Comparison of ENCODE assay signal across 1 cellular context in the genomic region with DNA sequence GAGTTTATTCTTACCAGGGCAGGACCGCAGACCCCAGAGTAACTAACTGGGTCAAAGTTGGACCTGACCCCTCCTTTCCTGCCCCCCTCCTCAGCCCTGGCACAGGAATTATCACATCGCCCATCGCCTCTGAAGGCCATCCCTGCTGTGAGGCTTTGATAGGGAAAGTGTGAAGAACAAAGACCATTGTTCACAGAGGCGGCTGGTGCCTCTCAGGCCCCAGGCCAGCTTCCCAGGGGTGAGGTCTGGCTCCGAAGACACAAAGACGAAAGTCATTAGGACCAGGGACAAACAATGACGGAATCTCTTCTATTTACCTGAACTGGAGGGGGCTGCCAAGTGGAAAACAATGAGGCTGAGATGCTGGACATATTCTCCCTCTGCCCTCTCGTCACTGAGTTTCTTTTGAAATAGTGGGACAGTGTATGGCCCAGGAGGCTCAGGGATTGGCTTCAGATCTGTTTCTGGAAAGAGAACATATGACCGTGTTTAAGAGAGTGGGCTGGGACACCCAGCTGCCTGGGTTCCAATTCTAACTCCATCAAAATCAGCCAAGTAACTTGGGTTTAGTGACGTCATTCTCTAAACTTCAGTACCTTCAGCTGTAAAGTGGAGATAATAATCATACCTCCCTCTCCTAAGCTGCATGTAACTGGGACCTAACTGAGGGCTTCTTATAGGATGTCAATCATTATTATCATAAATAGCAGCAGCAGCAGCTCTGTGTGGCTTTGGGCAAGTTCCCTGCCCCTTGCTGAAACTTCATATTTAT.
TF ChIP-seq lines count a peak whose summit lies in the region.

No MANE protein-coding gene starts in this region.

TF ChIP-seq in HepG2, 621 proteins besides CTCF, POLR2A, EP300 and RAD21 (continued from another document and continues in another):
- no peak for TF ChIP-seq ZNF101 (CRISPR knock-in tag; IDR thresholded peaks at IDR 0.05; ENCODE audit: borderline replicate concordance, low read depth)
- peak; percentile 47; the same call in 1 of the 2 replicates for TF ChIP-seq HMG20A (CRISPR knock-in tag; IDR thresholded peaks at IDR 0.05; ENCODE audit: borderline replicate concordance)
- TF ChIP-seq ATF7 (IDR thresholded peaks at IDR 0.05) = peak; percentile 98
- no peak for TF ChIP-seq ATF7 (CRISPR knock-in tag; IDR thresholded peaks at IDR 0.05)
- TF ChIP-seq SOX6 (IDR thresholded peaks at IDR 0.05) = no peak
- TF ChIP-seq SOX6 (CRISPR knock-in tag; IDR thresholded peaks at IDR 0.05) = peak; percentile 98
- 0 out of 2 replicates have a peak, but pooled peaks have one; percentile 11 for TF ChIP-seq ZBTB21 (CRISPR knock-in tag; IDR thresholded peaks at IDR 0.05)
- TF ChIP-seq SKI (IDR thresholded peaks at IDR 0.05; ENCODE audit: partially characterized antibody) = peak; percentile 10
- no peak for TF ChIP-seq ZNF598 (CRISPR knock-in tag; IDR thresholded peaks at IDR 0.05; ENCODE audit: borderline replicate concordance)
- no peak for TF ChIP-seq ZNF7 (CRISPR knock-in tag; IDR thresholded peaks at IDR 0.05)
- TF ChIP-seq ZNF619 (CRISPR knock-in tag; IDR thresholded peaks at IDR 0.05) = no peak
- TF ChIP-seq SRY (CRISPR knock-in tag; IDR thresholded peaks at IDR 0.05) = no peak
- peak; percentile 95 for TF ChIP-seq PPARG (CRISPR knock-in tag; conservative IDR thresholded peaks at IDR 0.05)
- TF ChIP-seq FOXP1 (IDR thresholded peaks at IDR 0.05) = no peak
- TF ChIP-seq FOXP1 (CRISPR knock-in tag; IDR thresholded peaks at IDR 0.05) = peak; percentile 54
- TF ChIP-seq SP140L (CRISPR knock-in tag; IDR thresholded peaks at IDR 0.05; ENCODE audit: borderline replicate concordance) = no peak
- TF ChIP-seq ZNF225 (CRISPR knock-in tag; IDR thresholded peaks at IDR 0.05) = no peak
- TF ChIP-seq TBP (CRISPR knock-in tag; IDR thresholded peaks at IDR 0.05) = no peak
- TF ChIP-seq, protein P1, sequence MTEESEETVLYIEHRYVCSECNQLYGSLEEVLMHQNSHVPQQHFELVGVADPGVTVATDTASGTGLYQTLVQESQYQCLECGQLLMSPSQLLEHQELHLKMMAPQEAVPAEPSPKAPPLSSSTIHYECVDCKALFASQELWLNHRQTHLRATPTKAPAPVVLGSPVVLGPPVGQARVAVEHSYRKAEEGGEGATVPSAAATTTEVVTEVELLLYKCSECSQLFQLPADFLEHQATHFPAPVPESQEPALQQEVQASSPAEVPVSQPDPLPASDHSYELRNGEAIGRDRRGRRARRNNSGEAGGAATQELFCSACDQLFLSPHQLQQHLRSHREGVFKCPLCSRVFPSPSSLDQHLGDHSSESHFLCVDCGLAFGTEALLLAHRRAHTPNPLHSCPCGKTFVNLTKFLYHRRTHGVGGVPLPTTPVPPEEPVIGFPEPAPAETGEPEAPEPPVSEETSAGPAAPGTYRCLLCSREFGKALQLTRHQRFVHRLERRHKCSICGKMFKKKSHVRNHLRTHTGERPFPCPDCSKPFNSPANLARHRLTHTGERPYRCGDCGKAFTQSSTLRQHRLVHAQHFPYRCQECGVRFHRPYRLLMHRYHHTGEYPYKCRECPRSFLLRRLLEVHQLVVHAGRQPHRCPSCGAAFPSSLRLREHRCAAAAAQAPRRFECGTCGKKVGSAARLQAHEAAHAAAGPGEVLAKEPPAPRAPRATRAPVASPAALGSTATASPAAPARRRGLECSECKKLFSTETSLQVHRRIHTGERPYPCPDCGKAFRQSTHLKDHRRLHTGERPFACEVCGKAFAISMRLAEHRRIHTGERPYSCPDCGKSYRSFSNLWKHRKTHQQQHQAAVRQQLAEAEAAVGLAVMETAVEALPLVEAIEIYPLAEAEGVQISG (CRISPR knock-in tag; IDR thresholded peaks at IDR 0.05) = no peak
- TF ChIP-seq, protein P2, sequence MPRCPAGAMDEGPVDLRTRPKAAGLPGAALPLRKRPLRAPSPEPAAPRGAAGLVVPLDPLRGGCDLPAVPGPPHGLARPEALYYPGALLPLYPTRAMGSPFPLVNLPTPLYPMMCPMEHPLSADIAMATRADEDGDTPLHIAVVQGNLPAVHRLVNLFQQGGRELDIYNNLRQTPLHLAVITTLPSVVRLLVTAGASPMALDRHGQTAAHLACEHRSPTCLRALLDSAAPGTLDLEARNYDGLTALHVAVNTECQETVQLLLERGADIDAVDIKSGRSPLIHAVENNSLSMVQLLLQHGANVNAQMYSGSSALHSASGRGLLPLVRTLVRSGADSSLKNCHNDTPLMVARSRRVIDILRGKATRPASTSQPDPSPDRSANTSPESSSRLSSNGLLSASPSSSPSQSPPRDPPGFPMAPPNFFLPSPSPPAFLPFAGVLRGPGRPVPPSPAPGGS (CRISPR knock-in tag; IDR thresholded peaks at IDR 0.05) = no peak
- TF ChIP-seq KDM1A (CRISPR knock-in tag; IDR thresholded peaks at IDR 0.05) = 0 out of 2 replicates have a peak, but pooled peaks have one; percentile 43
- TF ChIP-seq, protein P3, sequence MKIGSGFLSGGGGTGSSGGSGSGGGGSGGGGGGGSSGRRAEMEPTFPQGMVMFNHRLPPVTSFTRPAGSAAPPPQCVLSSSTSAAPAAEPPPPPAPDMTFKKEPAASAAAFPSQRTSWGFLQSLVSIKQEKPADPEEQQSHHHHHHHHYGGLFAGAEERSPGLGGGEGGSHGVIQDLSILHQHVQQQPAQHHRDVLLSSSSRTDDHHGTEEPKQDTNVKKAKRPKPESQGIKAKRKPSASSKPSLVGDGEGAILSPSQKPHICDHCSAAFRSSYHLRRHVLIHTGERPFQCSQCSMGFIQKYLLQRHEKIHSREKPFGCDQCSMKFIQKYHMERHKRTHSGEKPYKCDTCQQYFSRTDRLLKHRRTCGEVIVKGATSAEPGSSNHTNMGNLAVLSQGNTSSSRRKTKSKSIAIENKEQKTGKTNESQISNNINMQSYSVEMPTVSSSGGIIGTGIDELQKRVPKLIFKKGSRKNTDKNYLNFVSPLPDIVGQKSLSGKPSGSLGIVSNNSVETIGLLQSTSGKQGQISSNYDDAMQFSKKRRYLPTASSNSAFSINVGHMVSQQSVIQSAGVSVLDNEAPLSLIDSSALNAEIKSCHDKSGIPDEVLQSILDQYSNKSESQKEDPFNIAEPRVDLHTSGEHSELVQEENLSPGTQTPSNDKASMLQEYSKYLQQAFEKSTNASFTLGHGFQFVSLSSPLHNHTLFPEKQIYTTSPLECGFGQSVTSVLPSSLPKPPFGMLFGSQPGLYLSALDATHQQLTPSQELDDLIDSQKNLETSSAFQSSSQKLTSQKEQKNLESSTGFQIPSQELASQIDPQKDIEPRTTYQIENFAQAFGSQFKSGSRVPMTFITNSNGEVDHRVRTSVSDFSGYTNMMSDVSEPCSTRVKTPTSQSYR (CRISPR knock-in tag; IDR thresholded peaks at IDR 0.05; ENCODE audit: borderline replicate concordance) = 0 out of 2 replicates have a peak, but pooled peaks have one; percentile 14
- TF ChIP-seq ZNF44 (CRISPR knock-in tag; IDR thresholded peaks at IDR 0.05) = no peak
- no peak for TF ChIP-seq ZMAT3 (CRISPR knock-in tag; conservative IDR thresholded peaks at IDR 0.05)
- no peak for TF ChIP-seq SMAD9 (CRISPR knock-in tag; IDR thresholded peaks at IDR 0.05)
- TF ChIP-seq GATA4 (IDR thresholded peaks at IDR 0.05; ENCODE audit: borderline replicate concordance, low read depth) = peak; percentile 80
- no peak for TF ChIP-seq ZFX (CRISPR knock-in tag; IDR thresholded peaks at IDR 0.05; ENCODE audit: low read depth)
- TF ChIP-seq, protein P4, sequence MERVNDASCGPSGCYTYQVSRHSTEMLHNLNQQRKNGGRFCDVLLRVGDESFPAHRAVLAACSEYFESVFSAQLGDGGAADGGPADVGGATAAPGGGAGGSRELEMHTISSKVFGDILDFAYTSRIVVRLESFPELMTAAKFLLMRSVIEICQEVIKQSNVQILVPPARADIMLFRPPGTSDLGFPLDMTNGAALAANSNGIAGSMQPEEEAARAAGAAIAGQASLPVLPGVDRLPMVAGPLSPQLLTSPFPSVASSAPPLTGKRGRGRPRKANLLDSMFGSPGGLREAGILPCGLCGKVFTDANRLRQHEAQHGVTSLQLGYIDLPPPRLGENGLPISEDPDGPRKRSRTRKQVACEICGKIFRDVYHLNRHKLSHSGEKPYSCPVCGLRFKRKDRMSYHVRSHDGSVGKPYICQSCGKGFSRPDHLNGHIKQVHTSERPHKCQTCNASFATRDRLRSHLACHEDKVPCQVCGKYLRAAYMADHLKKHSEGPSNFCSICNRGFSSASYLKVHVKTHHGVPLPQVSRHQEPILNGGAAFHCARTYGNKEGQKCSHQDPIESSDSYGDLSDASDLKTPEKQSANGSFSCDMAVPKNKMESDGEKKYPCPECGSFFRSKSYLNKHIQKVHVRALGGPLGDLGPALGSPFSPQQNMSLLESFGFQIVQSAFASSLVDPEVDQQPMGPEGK (CRISPR knock-in tag; IDR thresholded peaks at IDR 0.05) = peak; percentile 69
- peak in 1 of 2 experiments; percentile 30; a peak in 1 of 4 replicates for TF ChIP-seq NR2F1 (CRISPR knock-in tag; IDR thresholded peaks at IDR 0.05)
- TF ChIP-seq FOXA3 (CRISPR knock-in tag; IDR thresholded peaks at IDR 0.05) = peak; percentile 39
- peak; percentile 74 for TF ChIP-seq GATAD2A (CRISPR knock-in tag; IDR thresholded peaks at IDR 0.05)
- TF ChIP-seq ZNF792 (CRISPR knock-in tag; IDR thresholded peaks at IDR 0.05) = 0 out of 2 replicates have a peak, but pooled peaks have one; percentile 17
- no peak for TF ChIP-seq FOXA1 (IDR thresholded peaks at IDR 0.05)
- peak; percentile 55 for TF ChIP-seq FOXA1 (CRISPR knock-in tag; IDR thresholded peaks at IDR 0.05)
- no peak for TF ChIP-seq PHF5A (CRISPR knock-in tag; IDR thresholded peaks at IDR 0.05; ENCODE audit: low read depth, unreplicated experiment)
- peak; percentile 74 for TF ChIP-seq RARA (CRISPR knock-in tag; IDR thresholded peaks at IDR 0.05)
- TF ChIP-seq ZNF33A (CRISPR knock-in tag; IDR thresholded peaks at IDR 0.05; ENCODE audit: borderline replicate concordance) = no peak
- no peak for TF ChIP-seq NFIB (CRISPR knock-in tag; IDR thresholded peaks at IDR 0.05; ENCODE audit: borderline replicate concordance)
- TF ChIP-seq, protein P5, sequence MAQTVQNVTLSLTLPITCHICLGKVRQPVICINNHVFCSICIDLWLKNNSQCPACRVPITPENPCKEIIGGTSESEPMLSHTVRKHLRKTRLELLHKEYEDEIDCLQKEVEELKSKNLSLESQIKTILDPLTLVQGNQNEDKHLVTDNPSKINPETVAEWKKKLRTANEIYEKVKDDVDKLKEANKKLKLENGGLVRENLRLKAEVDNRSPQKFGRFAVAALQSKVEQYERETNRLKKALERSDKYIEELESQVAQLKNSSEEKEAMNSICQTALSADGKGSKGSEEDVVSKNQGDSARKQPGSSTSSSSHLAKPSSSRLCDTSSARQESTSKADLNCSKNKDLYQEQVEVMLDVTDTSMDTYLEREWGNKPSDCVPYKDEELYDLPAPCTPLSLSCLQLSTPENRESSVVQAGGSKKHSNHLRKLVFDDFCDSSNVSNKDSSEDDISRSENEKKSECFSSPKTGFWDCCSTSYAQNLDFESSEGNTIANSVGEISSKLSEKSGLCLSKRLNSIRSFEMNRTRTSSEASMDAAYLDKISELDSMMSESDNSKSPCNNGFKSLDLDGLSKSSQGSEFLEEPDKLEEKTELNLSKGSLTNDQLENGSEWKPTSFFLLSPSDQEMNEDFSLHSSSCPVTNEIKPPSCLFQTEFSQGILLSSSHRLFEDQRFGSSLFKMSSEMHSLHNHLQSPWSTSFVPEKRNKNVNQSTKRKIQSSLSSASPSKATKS (CRISPR knock-in tag; IDR thresholded peaks at IDR 0.05) = no peak
- TF ChIP-seq, protein P6, sequence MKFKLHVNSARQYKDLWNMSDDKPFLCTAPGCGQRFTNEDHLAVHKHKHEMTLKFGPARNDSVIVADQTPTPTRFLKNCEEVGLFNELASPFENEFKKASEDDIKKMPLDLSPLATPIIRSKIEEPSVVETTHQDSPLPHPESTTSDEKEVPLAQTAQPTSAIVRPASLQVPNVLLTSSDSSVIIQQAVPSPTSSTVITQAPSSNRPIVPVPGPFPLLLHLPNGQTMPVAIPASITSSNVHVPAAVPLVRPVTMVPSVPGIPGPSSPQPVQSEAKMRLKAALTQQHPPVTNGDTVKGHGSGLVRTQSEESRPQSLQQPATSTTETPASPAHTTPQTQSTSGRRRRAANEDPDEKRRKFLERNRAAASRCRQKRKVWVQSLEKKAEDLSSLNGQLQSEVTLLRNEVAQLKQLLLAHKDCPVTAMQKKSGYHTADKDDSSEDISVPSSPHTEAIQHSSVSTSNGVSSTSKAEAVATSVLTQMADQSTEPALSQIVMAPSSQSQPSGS (CRISPR knock-in tag; IDR thresholded peaks at IDR 0.05) = 0 out of 2 replicates have a peak, but pooled peaks have one; percentile 27
- TF ChIP-seq NCOR1 (IDR thresholded peaks at IDR 0.05; ENCODE audit: borderline replicate concordance, low read length) = peak; percentile 51; the same call in 1 of the 2 replicates
- TF ChIP-seq ZNF331 (CRISPR knock-in tag; IDR thresholded peaks at IDR 0.05) = no peak
- 0 out of 2 replicates have a peak, but pooled peaks have one; percentile 10 for TF ChIP-seq MED1 (CRISPR knock-in tag; IDR thresholded peaks at IDR 0.05)
- TF ChIP-seq, protein P7, sequence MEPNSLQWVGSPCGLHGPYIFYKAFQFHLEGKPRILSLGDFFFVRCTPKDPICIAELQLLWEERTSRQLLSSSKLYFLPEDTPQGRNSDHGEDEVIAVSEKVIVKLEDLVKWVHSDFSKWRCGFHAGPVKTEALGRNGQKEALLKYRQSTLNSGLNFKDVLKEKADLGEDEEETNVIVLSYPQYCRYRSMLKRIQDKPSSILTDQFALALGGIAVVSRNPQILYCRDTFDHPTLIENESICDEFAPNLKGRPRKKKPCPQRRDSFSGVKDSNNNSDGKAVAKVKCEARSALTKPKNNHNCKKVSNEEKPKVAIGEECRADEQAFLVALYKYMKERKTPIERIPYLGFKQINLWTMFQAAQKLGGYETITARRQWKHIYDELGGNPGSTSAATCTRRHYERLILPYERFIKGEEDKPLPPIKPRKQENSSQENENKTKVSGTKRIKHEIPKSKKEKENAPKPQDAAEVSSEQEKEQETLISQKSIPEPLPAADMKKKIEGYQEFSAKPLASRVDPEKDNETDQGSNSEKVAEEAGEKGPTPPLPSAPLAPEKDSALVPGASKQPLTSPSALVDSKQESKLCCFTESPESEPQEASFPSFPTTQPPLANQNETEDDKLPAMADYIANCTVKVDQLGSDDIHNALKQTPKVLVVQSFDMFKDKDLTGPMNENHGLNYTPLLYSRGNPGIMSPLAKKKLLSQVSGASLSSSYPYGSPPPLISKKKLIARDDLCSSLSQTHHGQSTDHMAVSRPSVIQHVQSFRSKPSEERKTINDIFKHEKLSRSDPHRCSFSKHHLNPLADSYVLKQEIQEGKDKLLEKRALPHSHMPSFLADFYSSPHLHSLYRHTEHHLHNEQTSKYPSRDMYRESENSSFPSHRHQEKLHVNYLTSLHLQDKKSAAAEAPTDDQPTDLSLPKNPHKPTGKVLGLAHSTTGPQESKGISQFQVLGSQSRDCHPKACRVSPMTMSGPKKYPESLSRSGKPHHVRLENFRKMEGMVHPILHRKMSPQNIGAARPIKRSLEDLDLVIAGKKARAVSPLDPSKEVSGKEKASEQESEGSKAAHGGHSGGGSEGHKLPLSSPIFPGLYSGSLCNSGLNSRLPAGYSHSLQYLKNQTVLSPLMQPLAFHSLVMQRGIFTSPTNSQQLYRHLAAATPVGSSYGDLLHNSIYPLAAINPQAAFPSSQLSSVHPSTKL (CRISPR knock-in tag; IDR thresholded peaks at IDR 0.05) = peak; percentile 88
- no peak for TF ChIP-seq HES4 (CRISPR knock-in tag; IDR thresholded peaks at IDR 0.05; ENCODE audit: borderline replicate concordance)
- TF ChIP-seq FOXK1 (CRISPR knock-in tag; IDR thresholded peaks at IDR 0.05; ENCODE audit: borderline replicate concordance, low read depth) = 0 out of 2 replicates have a peak, but pooled peaks have one; percentile 12
- no peak for TF ChIP-seq ZNF12 (CRISPR knock-in tag; IDR thresholded peaks at IDR 0.05)
- TF ChIP-seq BCL6 (CRISPR knock-in tag; IDR thresholded peaks at IDR 0.05) = peak; percentile 67
- no peak for TF ChIP-seq SAFB2 (CRISPR knock-in tag; IDR thresholded peaks at IDR 0.05; ENCODE audit: borderline replicate concordance, low read depth)
- 0 out of 2 replicates have a peak, but pooled peaks have one; percentile 37 for TF ChIP-seq RCOR2 (CRISPR knock-in tag; IDR thresholded peaks at IDR 0.05)
- TF ChIP-seq ZNF441 (CRISPR knock-in tag; IDR thresholded peaks at IDR 0.05; ENCODE audit: borderline replicate concordance) = no peak
